Comparison of ENCODE assay signal across 8 cellular contexts in genomic region chr9:33452828-33453271, GRCh38. TPM values are rescaled to one million over a fixed set of nuclear protein-coding genes. Genes with fewer than 3 reads are reported as not detected.
A peak's percentile ranks its signal among the peaks of the same experiment; 100 is the strongest.
DNase-seq lines count a peak whose midpoint lies in the region; ATAC-seq, FAIRE-seq and TF ChIP-seq lines count a peak whose summit lies in the region.

No MANE protein-coding gene starts in this region.

- H3K4me1 ChIP-seq in left lung: peaks cover 4 to 19% of the 10 kb centered on the region in 2 donors

- H3K27me3 ChIP-seq in bronchial epithelial cell (ENCODE audit: control insufficient read depth, insufficient read depth, low read length): no peaks in the 10 kb centered on the region
- peaks cover 0 to 6% of the 10 kb centered on the region in 2 donors for H3K27me3 ChIP-seq in left lung

- H3K4me3 ChIP-seq in bronchial epithelial cell (ENCODE audit: low read depth, low read length) (no peak overlapping the region), left lung (no peak overlapping the region)

- peak; percentile 93 for ATAC-seq in left lung

- H3K36me3 ChIP-seq in bronchial epithelial cell (ENCODE audit: control insufficient read depth, insufficient read depth, low read length) (no peaks in the 10 kb centered on the region), left lung (no peaks in the 10 kb centered on the region)

- peak; percentile 93 for TF ChIP-seq CTCF in bronchial epithelial cell (IDR thresholded peaks at IDR 0.05; ENCODE audit: insufficient read depth, low read length, severe bottlenecking)
- TF ChIP-seq CTCF in left lung (IDR thresholded peaks at IDR 0.05): peak; percentile 65 to 69

- FAIRE-seq in bronchial epithelial cell (lab: Jason Lieb, UNC): no peak

- intact Hi-C loops in left lung (cut with DNase I): loop anchor here in 1 of 2 donors (10.0 kb wide), 1 partner anchor 78 kb away; no protein-coding TSS in a partner anchor

- H3K27ac ChIP-seq in left lung: no peak overlapping the region

- peak; percentile 34 to 56 for DNase-seq in SHP77 (lab: John Stamatoyannopoulos, UW)
- DNase-seq in SHP77 treated with DMSO at 0.1 percent for 48 hours (lab: John Stamatoyannopoulos, UW): no peak
- DNase-seq in Kasumi-1 (lab: John Stamatoyannopoulos, UW): peak; percentile 85 to 88
- DNase-seq in T-helper 22 cell (ENCODE audit: low read depth): peak; percentile 27
- DNase-seq in bronchial epithelial cell (ENCODE audit: low read depth): peak; percentile 97
- DNase-seq in left lung: peak; percentile 84 to 86
- DNase-seq in stimulated activated naive CD4-positive, alpha-beta T cell (lab: John Stamatoyannopoulos, UW): peak in 5 of 6 experiments; percentile 4 to 30 (median 18)
- DNase-seq in OCI-M2 (lab: John Stamatoyannopoulos, UW; ENCODE audit: unreplicated experiment): no peak

- no peaks in the 10 kb centered on the region for H3K9me3 ChIP-seq in left lung

RNA-seq across cellular contexts. Expression of gene AQP3, which starts 5.5 kb away (rescaled TPM):
- total RNA-seq in bronchial epithelial cell (47.7 and 363 TPM in 2 replicates), left lung (100 to 1,000 TPM; 231 to 265 TPM)

RNA-seq across cellular contexts. Expression of gene NOL6, which starts 20.9 kb away (rescaled TPM):
- total RNA-seq in bronchial epithelial cell (21.0 and 35.3 TPM in 2 replicates), left lung (10 to 100 TPM; 36.1 to 48.3 TPM)

RNA-seq across cellular contexts. Expression of gene AQP7, which starts 50.5 kb away (rescaled TPM):
- not detected in 2 replicates for total RNA-seq in bronchial epithelial cell
- total RNA-seq in left lung: 1 to 10 TPM; 1.5 to 8.3 TPM

Comparison
In these comparisons a context has a peak if more than half of its experiments do, and no peak if none do; other contexts are left out.
1. DNase-seq: peak in SHP77 (2 of 2), Kasumi-1 (2 of 2), T-helper 22 cell (single experiment), bronchial epithelial cell (single experiment), left lung (2 of 2) and stimulated activated naive CD4-positive, alpha-beta T cell (5 of 6); none in SHP77 treated with DMSO at 0.1 percent for 48 hours (single experiment) and OCI-M2 (single experiment).